ENCODE assay signal across 18 cellular contexts in the genomic region with DNA sequence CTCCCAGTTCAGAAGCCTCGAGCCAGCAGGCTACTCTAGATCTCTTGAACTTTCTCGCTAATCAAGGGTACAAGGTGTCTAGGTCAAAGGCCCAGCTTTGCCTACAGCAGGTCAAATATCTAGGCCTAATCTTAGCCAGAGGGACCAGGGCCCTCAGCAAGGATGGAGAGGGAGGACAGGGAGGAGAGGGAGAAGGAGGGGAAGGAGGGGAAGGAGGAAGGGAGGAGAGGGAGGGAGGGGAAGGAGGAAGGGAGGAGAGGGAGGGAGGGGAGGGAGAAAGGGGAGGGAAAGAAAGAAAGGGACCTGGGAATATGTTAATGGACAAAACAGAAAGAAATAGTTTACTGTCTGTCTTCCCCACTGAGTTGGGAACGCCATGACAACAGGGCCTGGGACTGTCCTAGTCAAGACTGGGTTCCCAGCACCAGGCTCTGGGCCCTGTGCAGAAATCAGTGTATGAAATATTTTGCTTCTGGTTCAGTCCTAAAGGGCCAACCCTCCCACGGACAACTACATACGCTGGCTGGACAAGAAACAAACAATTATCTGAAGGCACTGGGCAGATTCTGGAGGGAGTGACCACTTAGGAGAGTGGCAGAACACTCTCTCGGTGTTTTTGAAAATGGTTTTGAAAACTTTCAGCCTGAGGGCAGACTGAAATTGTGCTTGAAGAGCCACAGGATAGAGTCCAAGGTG. TPM values are rescaled to one million over a fixed set of nuclear protein-coding genes. Genes with fewer than 3 reads are reported as not detected.
"Had no signal": no experiment of that assay in that cellular context is flagged by ENCODE, and none has a peak within 500 bp of the region (broad histone marks: within the 10 kb centered on the region; RNA-seq: fewer than 3 reads in every experiment).

No MANE protein-coding gene starts in this region.

- H3K4me3 ChIP-seq: dorsolateral prefrontal cortex, esophagus muscularis mucosa, suprapubic skin had no signal

- H3K27me3 ChIP-seq: dorsolateral prefrontal cortex, esophagus muscularis mucosa, suprapubic skin had no signal

- H3K27ac ChIP-seq: dorsolateral prefrontal cortex, esophagus muscularis mucosa, suprapubic skin had no signal

- H3K9me3 ChIP-seq: esophagus muscularis mucosa, suprapubic skin had no signal

- H3K4me3 Mint-ChIP-seq: activated naive CD4-positive, alpha-beta T cell treated with anti-CD3 and anti-CD28 coated beads for 36 hours; activated T-helper 1 cell treated with anti-CD3 and anti-CD28 coated beads, Interleukin-12 subunit alpha, Interleukin-12 subunit beta, Interleukin-2, Interleukin-4 antibody, amounts not matched to agents 30 ng/mL and 10 ng/mL and 1 ng/mL, durations not matched to agents 14 hours and 24 hours and 36 hours; natural killer cell treated with Interleukin-12 subunit alpha and Interleukin-12 subunit beta and Interleukin-15 and Interleukin-18, amount 100 ng/mL, for 72 hours had no signal

- ATAC-seq: left ventricle myocardium superior; natural killer cell treated with Interleukin-12 subunit alpha and Interleukin-12 subunit beta and Interleukin-15 and Interleukin-18, amount 100 ng/mL, for 72 hours; stimulated activated naive CD8-positive, alpha-beta T cell treated with anti-CD3 and anti-CD28 coated beads, Interleukin-15, Interleukin-2, amounts not matched to agents 100 U/mL and 50 U/mL, for 24 hours had no signal

- H3K9me3 Mint-ChIP-seq: activated naive CD4-positive, alpha-beta T cell treated with anti-CD3 and anti-CD28 coated beads for 36 hours; activated T-helper 1 cell treated with anti-CD3 and anti-CD28 coated beads, Interleukin-12 subunit alpha, Interleukin-12 subunit beta, Interleukin-2, Interleukin-4 antibody, amounts not matched to agents 30 ng/mL and 10 ng/mL and 1 ng/mL, durations not matched to agents 14 hours and 24 hours and 36 hours; natural killer cell treated with Interleukin-12 subunit alpha and Interleukin-12 subunit beta and Interleukin-15 and Interleukin-18, amount 100 ng/mL, for 72 hours had no signal

- H3K27ac Mint-ChIP-seq: activated naive CD4-positive, alpha-beta T cell treated with anti-CD3 and anti-CD28 coated beads for 36 hours; activated T-helper 1 cell treated with anti-CD3 and anti-CD28 coated beads, Interleukin-12 subunit alpha, Interleukin-12 subunit beta, Interleukin-2, Interleukin-4 antibody, amounts not matched to agents 30 ng/mL and 10 ng/mL and 1 ng/mL, durations not matched to agents 14 hours and 24 hours and 36 hours had no signal

- H3K27me3 Mint-ChIP-seq: natural killer cell treated with Interleukin-12 subunit alpha and Interleukin-12 subunit beta and Interleukin-15 and Interleukin-18, amount 100 ng/mL, for 72 hours had no signal

- DNase-seq: activated CD4-positive, alpha-beta T cell treated with anti-CD3 and anti-CD28 coated beads for 1 hour; activated CD4-positive, alpha-beta T cell treated with anti-CD3 and anti-CD28 coated beads, Interleukin-2, amount 50 U/mL, for 48 hours; activated naive CD4-positive, alpha-beta T cell treated with anti-CD3 and anti-CD28 coated beads for 36 hours; amygdala; dorsolateral prefrontal cortex; head of caudate nucleus; islet precursor cell; left ventricle myocardium superior; mesenchymal stem cell; stimulated activated CD4-positive, alpha-beta T cell treated with anti-CD3 and anti-CD28 coated beads, Interleukin-2, amount 100 ng/mL, for 48 hours; stimulated activated naive CD8-positive, alpha-beta T cell treated with anti-CD3 and anti-CD28 coated beads, Interleukin-15, Interleukin-2, amounts not matched to agents 100 U/mL and 50 U/mL, for 24 hours had no signal

RNA-seq across cellular contexts. Expression of a gene that starts 14.3 kb away (rescaled TPM):
- total RNA-seq: activated naive CD4-positive, alpha-beta T cell treated with anti-CD3 and anti-CD28 coated beads for 36 hours; chondrocyte; osteoblast had no signal

RNA-seq across cellular contexts. Expression of a gene that starts 38.0 kb away (rescaled TPM):
- total RNA-seq: activated naive CD4-positive, alpha-beta T cell treated with anti-CD3 and anti-CD28 coated beads for 36 hours; activated T-helper 1 cell treated with anti-CD3 and anti-CD28 coated beads, Interleukin-12 subunit alpha, Interleukin-12 subunit beta, Interleukin-2, Interleukin-4 antibody, amounts not matched to agents 30 ng/mL and 10 ng/mL and 1 ng/mL, durations not matched to agents 14 hours and 24 hours and 36 hours; chondrocyte; dorsolateral prefrontal cortex; esophagus muscularis mucosa; fibroblast of villous mesenchyme; left ventricle myocardium superior; natural killer cell treated with Interleukin-12 subunit alpha and Interleukin-12 subunit beta and Interleukin-15 and Interleukin-18, amount 100 ng/mL, for 72 hours; osteoblast had no signal
